23 cellular contexts compared by ENCODE assay signal in the genomic region with DNA sequence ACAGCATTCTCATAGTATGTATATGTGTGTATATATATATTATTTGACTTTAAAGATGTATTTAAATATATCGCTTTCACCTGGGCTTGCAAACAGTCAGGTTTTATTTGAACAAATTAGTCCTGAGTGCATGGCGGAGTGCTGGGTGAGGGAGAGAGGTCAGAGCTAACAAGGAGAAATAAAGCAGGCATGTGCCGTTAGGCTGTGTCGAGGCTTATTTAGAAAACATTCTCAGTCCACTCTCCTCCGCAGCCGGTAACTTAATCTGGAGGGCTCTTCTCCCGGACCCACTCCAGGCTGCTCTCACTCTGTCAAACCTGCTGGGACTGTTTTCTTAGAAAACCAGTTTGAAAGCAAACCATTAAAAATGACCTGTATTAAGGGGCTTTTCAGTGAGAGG.
"Had no signal": no experiment of that assay in that cellular context is flagged by ENCODE, and none has a peak within 500 bp of the region (broad histone marks: within the 10 kb centered on the region; RNA-seq: fewer than 3 reads in every experiment).

No MANE protein-coding gene starts in this region.

- H3K27me3 Mint-ChIP-seq: stimulated activated memory B cell treated with anti-CD40 and anti-IgM and Interleukin-4, amounts not matched to agents 10 μg/mL and 1 μg/mL and 100 μg/mL, for 72 hours had no signal

- H3K4me3 Mint-ChIP-seq: activated naive CD8-positive, alpha-beta T cell; natural killer cell treated with Interleukin-12 subunit alpha and Interleukin-12 subunit beta and Interleukin-15 and Interleukin-18, amount 100 ng/mL, for 72 hours; stimulated activated memory B cell treated with anti-CD40 and anti-IgM and Interleukin-4, amounts not matched to agents 10 μg/mL and 1 μg/mL and 100 μg/mL, for 72 hours had no signal

- H3K9me3 ChIP-seq: adrenal gland had no signal

- H3K4me1 Mint-ChIP-seq: stimulated activated memory B cell treated with anti-CD40 and anti-IgM and Interleukin-4, amounts not matched to agents 10 μg/mL and 1 μg/mL and 100 μg/mL, for 72 hours had no signal

- H3K36me3 ChIP-seq: adrenal gland, ascending aorta, brain microvascular endothelial cell, stomach, suprapubic skin had no signal

- FAIRE-seq: kidney, small intestine had no signal

- H3K36me3 Mint-ChIP-seq: activated naive CD8-positive, alpha-beta T cell; natural killer cell treated with Interleukin-12 subunit alpha and Interleukin-12 subunit beta and Interleukin-15 and Interleukin-18, amount 100 ng/mL, for 72 hours; stimulated activated memory B cell treated with anti-CD40 and anti-IgM and Interleukin-4, amounts not matched to agents 10 μg/mL and 1 μg/mL and 100 μg/mL, for 72 hours had no signal

- H3K9me3 Mint-ChIP-seq: natural killer cell treated with Interleukin-12 subunit alpha and Interleukin-12 subunit beta and Interleukin-15 and Interleukin-18, amount 100 ng/mL, for 72 hours had no signal

- H3K27ac ChIP-seq: adrenal gland, ascending aorta, brain microvascular endothelial cell, foreskin keratinocyte, stomach, suprapubic skin had no signal

- H3K4me1 ChIP-seq: adrenal gland, ascending aorta, foreskin keratinocyte, stomach, suprapubic skin had no signal

- H3K27ac Mint-ChIP-seq: activated naive CD8-positive, alpha-beta T cell; natural killer cell treated with Interleukin-12 subunit alpha and Interleukin-12 subunit beta and Interleukin-15 and Interleukin-18, amount 100 ng/mL, for 72 hours; stimulated activated memory B cell treated with anti-CD40 and anti-IgM and Interleukin-4, amounts not matched to agents 10 μg/mL and 1 μg/mL and 100 μg/mL, for 72 hours had no signal

- H3K27me3 ChIP-seq: adrenal gland, ascending aorta, brain microvascular endothelial cell, suprapubic skin had no signal

- ATAC-seq: activated CD4-positive, CD25-positive, alpha-beta regulatory T cell treated with anti-CD3 and anti-CD28 coated beads, Interleukin-2, amount 50 U/mL, for 24 hours; foreskin keratinocyte; left lobe of liver; natural killer cell treated with Interleukin-12 subunit alpha and Interleukin-12 subunit beta and Interleukin-15 and Interleukin-18, amount 100 ng/mL, for 72 hours; sciatic nerve; stimulated activated memory B cell treated with anti-CD40 and anti-IgM and Interleukin-4, amounts not matched to agents 10 μg/mL and 1 μg/mL and 100 μg/mL, for 72 hours had no signal

- H3K4me3 ChIP-seq: adrenal gland, ascending aorta, stomach, suprapubic skin had no signal

- DNase-seq: activated CD4-positive, alpha-beta T cell treated with anti-CD3 and anti-CD28 coated beads, Interleukin-2, amount 50 U/mL, for 1 hour; activated gamma-delta T cell treated with Interleukin-2 at 50 U/mL for 16 hours; activated T-cell treated with anti-CD3 and anti-CD28 coated beads, Interleukin-2, amount 50 U/mL, for 1 hour; adrenal gland; brain microvascular endothelial cell; caudate nucleus; dermis blood vessel endothelial cell; effector memory CD4-positive, alpha-beta T cell; foreskin keratinocyte; kidney; mammary epithelial cell; small intestine; stimulated activated CD4-positive, alpha-beta T cell treated with anti-CD3 and anti-CD28 coated beads, Interleukin-15, amount 100 ng/mL, for 24 hours; stomach; trophoblast cell had no signal
